In genomic region chr6:100372326-100372725, GRCh38 we compare ENCODE assay signal across 20 cellular contexts.
"Had no signal": no experiment of that assay in that cellular context is flagged by ENCODE, and none has a peak within 500 bp of the region (broad histone marks: within the 10 kb centered on the region; RNA-seq: fewer than 3 reads in every experiment).

No MANE protein-coding gene starts in this region.

- H3K27ac ChIP-seq: brain microvascular endothelial cell, coronary artery, esophagus squamous epithelium, foreskin keratinocyte, tibial nerve, vagina, WERI-Rb-1 had no signal

- H3K4me1 ChIP-seq: esophagus squamous epithelium, foreskin keratinocyte, tibial nerve, vagina had no signal

- H3K27me3 ChIP-seq: brain microvascular endothelial cell, esophagus squamous epithelium, foreskin keratinocyte, tibial nerve, vagina had no signal

- ATAC-seq: activated CD4-positive, alpha-beta T cell treated with anti-CD3 and anti-CD28 coated beads for 36 hours; activated T-cell treated with anti-CD3 and anti-CD28 coated beads, Interleukin-2, amount 50 U/mL, for 4 hours; foreskin keratinocyte; left ventricle myocardium superior; natural killer cell; stimulated activated memory B cell treated with anti-CD40 and anti-IgM and Interleukin-4, amounts not matched to agents 10 μg/mL and 1 μg/mL and 100 μg/mL, for 72 hours had no signal

- H3K4me3 ChIP-seq: coronary artery, esophagus squamous epithelium, tibial nerve, vagina had no signal

- H3K9me3 ChIP-seq: esophagus squamous epithelium, tibial nerve, vagina had no signal

- DNase-seq: activated CD4-positive, alpha-beta memory T cell treated with anti-CD3 and anti-CD28 coated beads, Interleukin-2, amount 10 ng/mL, durations not matched to agents 7 days and 5 days; activated CD4-positive, alpha-beta T cell treated with anti-CD3 and anti-CD28 coated beads for 36 hours; activated effector memory CD4-positive, alpha-beta T cell treated with Interleukin-2 at 50 U/mL for 16 hours; activated T-cell treated with anti-CD3 and anti-CD28 coated beads, Interleukin-2, amount 50 U/mL, for 4 hours; amygdala; brain microvascular endothelial cell; esophagus squamous epithelium; foreskin keratinocyte; glutamatergic neuron; hypothalamus; left ventricle myocardium superior; natural killer cell; nucleus accumbens; stimulated activated CD4-positive, alpha-beta T cell treated with anti-CD3 and anti-CD28 coated beads, Interleukin-2, amount 100 ng/mL, for 48 hours; substantia nigra; WERI-Rb-1 had no signal

- H3K36me3 ChIP-seq: brain microvascular endothelial cell, esophagus squamous epithelium, tibial nerve, vagina, WERI-Rb-1 had no signal
